1 cellular context compared by ENCODE assay signal in genomic region chr3:142029052-142029642, GRCh38.
TF ChIP-seq lines count a peak whose summit lies in the region.

No MANE protein-coding gene starts in this region.

TF ChIP-seq in GM23338, 12 proteins besides CTCF, POLR2A, EP300 and RAD21 (continued from another document):
- TF ChIP-seq ZNF462 (CRISPR knock-in tag; IDR thresholded peaks at IDR 0.05) (no peak), EZH2 (IDR thresholded peaks at IDR 0.05; ENCODE audit: low read depth, unreplicated experiment) (no peak), NANOG (IDR thresholded peaks at IDR 0.05; ENCODE audit: borderline replicate concordance) (no peak), STAT1 (IDR thresholded peaks at IDR 0.05; ENCODE audit: unreplicated experiment) (no peak), POLR2AphosphoS5 (IDR thresholded peaks at IDR 0.05; ENCODE audit: low read depth) (no peak), JUNB (IDR thresholded peaks at IDR 0.05; ENCODE audit: unreplicated experiment) (no peak), ZNF114 (CRISPR knock-in tag; IDR thresholded peaks at IDR 0.05) (no peak), ZNF331 (CRISPR knock-in tag; IDR thresholded peaks at IDR 0.05; ENCODE audit: low read depth) (no peak), REST (IDR thresholded peaks at IDR 0.05; ENCODE audit: unreplicated experiment) (no peak), ETS1 (IDR thresholded peaks at IDR 0.05) (no peak), CREB1 (CRISPR knock-in tag; IDR thresholded peaks at IDR 0.05; ENCODE audit: low read depth) (no peak)
